Comparison of ENCODE assay signal across 12 cellular contexts in the genomic region with DNA sequence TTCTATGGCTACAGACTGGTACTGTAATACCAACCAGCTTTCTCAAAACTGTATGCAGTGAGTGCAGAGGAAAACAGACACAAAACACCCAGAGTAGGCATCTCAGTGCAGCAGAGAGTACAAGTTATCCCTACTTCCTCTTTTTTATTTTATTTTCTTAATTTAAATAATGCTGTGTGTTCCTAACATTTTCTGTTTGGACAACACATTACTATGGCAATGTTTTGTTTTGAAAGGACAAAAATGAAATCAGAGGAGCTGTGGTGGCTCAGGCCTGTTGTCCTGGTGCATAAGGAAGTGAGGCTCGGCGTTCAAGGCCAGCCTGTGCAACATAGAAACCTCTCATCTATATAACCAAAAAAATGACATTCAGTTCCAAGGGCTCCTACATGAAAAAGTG. TPM values are rescaled to one million over a fixed set of nuclear protein-coding genes. Genes with fewer than 3 reads are reported as not detected.
A peak's percentile ranks its signal among the peaks of the same experiment; 100 is the strongest.
DNase-seq lines count a peak whose midpoint lies in the region; ATAC-seq and TF ChIP-seq lines count a peak whose summit lies in the region.
"Had no signal": no experiment of that assay in that cellular context is flagged by ENCODE, and none has a peak within 500 bp of the region (broad histone marks: within the 10 kb centered on the region; RNA-seq: fewer than 3 reads in every experiment).

No MANE protein-coding gene starts in this region.

- DNase-seq in NCI-H69 (lab: John Stamatoyannopoulos, UW), result peak; percentile 26
- DNase-seq in fibroblast of lung (ENCODE audit: low read depth in 2 of 2), result no peak
- DNase-seq in NCI-H1092 treated with DMSO at 0.1 percent for 48 hours (lab: John Stamatoyannopoulos, UW), result no peak
- DNase-seq: activated T-cell treated with anti-CD3 and anti-CD28 coated beads for 4 hours, Calu3, NCI-H510A, nephron progenitor cell had no signal

- H3K79me2 ChIP-seq in fibroblast of lung (ENCODE audit: control insufficient read depth, insufficient read depth, low read length), result peaks cover 93% of the 10 kb centered on the region

- H2AFZ ChIP-seq in fibroblast of lung (ENCODE audit: low read length), result no peak overlapping the region

- H3K4me3 ChIP-seq in fibroblast of lung (replicated peaks in 1 of 4; ENCODE audit: control extremely low read depth in 1 of 4, insufficient read depth in 1 of 4, low read depth in 3 of 4, low read length in 4 of 4), result no peak overlapping the region
- no peak overlapping the region for H3K4me3 ChIP-seq in skeletal muscle satellite cell (ENCODE audit: low read length)

- H3K9ac ChIP-seq in fibroblast of lung (ENCODE audit: insufficient read depth, low read length), result no peak overlapping the region
- H3K9ac ChIP-seq in skeletal muscle satellite cell (ENCODE audit: low read depth, low read length), result peak overlapping the region; percentile 70

- no peaks in the 10 kb centered on the region for H3K27me3 ChIP-seq in fibroblast of lung (ENCODE audit: control insufficient read depth, insufficient read depth, low read length)
- no peaks in the 10 kb centered on the region for H3K27me3 ChIP-seq in skeletal muscle satellite cell (ENCODE audit: control insufficient read depth, insufficient read depth, low read length)

- H4K20me1 ChIP-seq in fibroblast of lung (ENCODE audit: control insufficient read depth, extremely low read depth, insufficient read depth, low read length), result peaks cover 1% of the 10 kb centered on the region

- H3K27ac ChIP-seq in fibroblast of lung (ENCODE audit: insufficient read depth, low read length), result peak overlapping the region; percentile 79

- ATAC-seq in GM21526 (IDR thresholded peaks at IDR 0.05; ENCODE audit: low FRiP score, unreplicated experiment) (peak; percentile 43), HG03521 (IDR thresholded peaks at IDR 0.05; ENCODE audit: unreplicated experiment) (no peak), GM21515 (IDR thresholded peaks at IDR 0.05; ENCODE audit: unreplicated experiment) (no peak), GM21528 (IDR thresholded peaks at IDR 0.05; ENCODE audit: low FRiP score, unreplicated experiment) (no peak)

- no peak for TF ChIP-seq CTCF in fibroblast of lung (conservative IDR thresholded peaks at IDR 0.05 in 1 of 2, IDR thresholded peaks at IDR 0.05 in 1 of 2; ENCODE audit: low read depth in 1 of 2, low read length in 2 of 2)

- H3K36me3 ChIP-seq in fibroblast of lung (ENCODE audit: control insufficient read depth, insufficient read depth, low read length) (no peaks in the 10 kb centered on the region), skeletal muscle satellite cell (ENCODE audit: insufficient read depth, low read length) (peaks cover 20% of the 10 kb centered on the region)

- H3K4me1 ChIP-seq in fibroblast of lung (ENCODE audit: control insufficient read depth, extremely low read depth, insufficient read depth, low read length) (peaks cover 29% of the 10 kb centered on the region), skeletal muscle satellite cell (ENCODE audit: control insufficient read depth, insufficient read depth, low read length) (peaks cover 69% of the 10 kb centered on the region)

- no peaks in the 10 kb centered on the region for H3K9me3 ChIP-seq in fibroblast of lung (ENCODE audit: control insufficient read depth, insufficient read depth, low read depth, low read length)
- H3K9me3 ChIP-seq in skeletal muscle satellite cell (replicated peaks; ENCODE audit: low read length), result no peaks in the 10 kb centered on the region

- H3K4me2 ChIP-seq in fibroblast of lung (ENCODE audit: extremely low read depth, insufficient read depth, low read length) (peak overlapping the region; percentile 11), skeletal muscle satellite cell (ENCODE audit: low read length) (peak overlapping the region; percentile 51)

RNA-seq across cellular contexts. Expression of gene SELPLG, which starts 33.7 kb away (rescaled TPM):
- total RNA-seq in fibroblast of lung, result 0.51 and 1.5 TPM in 2 replicates
- polyA plus RNA-seq in fibroblast of lung, result 3.0 and 5.3 TPM in 2 replicates
- 3.6 and 4.5 TPM in 2 replicates for polyA plus RNA-seq in fibroblast of lung (2012)
- 3.6 and 9.7 TPM in 2 replicates for polyA minus RNA-seq in fibroblast of lung (ENCODE audit: low replicate concordance)
- total RNA-seq in skeletal muscle satellite cell (2012; rRNA removed), result 0.76 and 0.87 TPM in 2 replicates
